Comparison of ENCODE assay signal across 21 cellular contexts in genomic region chrX:36218801-36219200, GRCh38.
DNase-seq lines count a peak whose midpoint lies in the region; ATAC-seq, FAIRE-seq and TF ChIP-seq lines count a peak whose summit lies in the region.
"Had no signal": no experiment of that assay in that cellular context is flagged by ENCODE, and none has a peak within 500 bp of the region (broad histone marks: within the 10 kb centered on the region; RNA-seq: fewer than 3 reads in every experiment).

No MANE protein-coding gene starts in this region.

- H3K18ac ChIP-seq in H1 (ENCODE audit: extremely low read depth, low read length) (no peak overlapping the region), mesendoderm (ENCODE audit: low read length) (no peak overlapping the region)

- H3K9ac ChIP-seq in HUES64 (ENCODE audit: low read depth, low read length) (no peak overlapping the region), H1 (replicated peaks in 1 of 4; ENCODE audit: extremely low read depth in 1 of 4, low read depth in 3 of 4, low read length in 3 of 4) (no peak overlapping the region), mesendoderm (ENCODE audit: low read length) (no peak overlapping the region), smooth muscle cell (ENCODE audit: low read depth) (no peak overlapping the region)
- H3K9ac ChIP-seq: BLaER1 had no signal

- intact Hi-C loops in left cardiac atrium (cut with DNase I), result no loop called here

- H2BK15ac ChIP-seq in H1 (ENCODE audit: low read length) (no peak overlapping the region), mesendoderm (replicated peaks; ENCODE audit: low read depth) (no peak overlapping the region)

- FAIRE-seq in D721Med (lab: Jason Lieb, UNC) (peak; percentile 46), H1 (lab: Jason Lieb, UNC) (peak; percentile 74)
- FAIRE-seq: A204.1 had no signal

- no peak overlapping the region for H3K14ac ChIP-seq in H1 (ENCODE audit: insufficient read length)

- H3K4ac ChIP-seq in H1 (replicated peaks; ENCODE audit: insufficient read length, low read depth, low read length), result no peak overlapping the region
- no peak overlapping the region for H3K4ac ChIP-seq in mesendoderm (ENCODE audit: low read depth, low read length)

- TF ChIP-seq CTCF in D721Med (IDR thresholded peaks at IDR 0.05; ENCODE audit: insufficient read depth, missing control alignments) (no peak), H1 (IDR thresholded peaks at IDR 0.05; ENCODE audit: control extremely low read depth in 1 of 3, insufficient read depth in 1 of 3, low read depth in 1 of 3, low read length in 3 of 3) (no peak), suprapubic skin (IDR thresholded peaks at IDR 0.05) (no peak), smooth muscle cell (IDR thresholded peaks at IDR 0.05; ENCODE audit: borderline replicate concordance, insufficient read depth, poor library complexity, severe bottlenecking) (no peak)

- H3K23ac ChIP-seq in H1 (ENCODE audit: insufficient read length), result no peak overlapping the region
- H3K23ac ChIP-seq in mesendoderm (ENCODE audit: low read length), result no peak overlapping the region

- peak overlapping the region; percentile 68; the same call in 1 of the 2 replicates for H3K27ac ChIP-seq in HUES64 (ENCODE audit: low read depth, low read length)
- H3K27ac ChIP-seq in H1 (ENCODE audit: low read depth, low read length), result no peak overlapping the region
- no peak overlapping the region for H3K27ac ChIP-seq in mesendoderm (ENCODE audit: low read depth, low read length)
- H3K27ac ChIP-seq in suprapubic skin, result no peak overlapping the region
- H3K27ac ChIP-seq in smooth muscle cell (ENCODE audit: low read depth), result no peak overlapping the region
- H3K27ac ChIP-seq: 22Rv1, BLaER1, C4-2B had no signal

- H2BK20ac ChIP-seq in H1 (ENCODE audit: low read length), result no peak overlapping the region

- H3K27me3 ChIP-seq in HUES64 (ENCODE audit: insufficient read depth, low read length) (no peaks in the 10 kb centered on the region), H1 (replicated peaks in 1 of 4; ENCODE audit: control insufficient read depth in 3 of 4, extremely low read depth in 1 of 4, insufficient read depth in 3 of 4, low read length in 3 of 4) (no peaks in the 10 kb centered on the region), mesendoderm (ENCODE audit: insufficient read depth, low read length, poor library complexity) (no peaks in the 10 kb centered on the region), suprapubic skin (no peaks in the 10 kb centered on the region), smooth muscle cell (ENCODE audit: low read depth) (no peaks in the 10 kb centered on the region)

- H4K8ac ChIP-seq in H1 (ENCODE audit: extremely low read depth, insufficient read depth, low read length), result no peak overlapping the region
- no peak overlapping the region for H4K8ac ChIP-seq in mesendoderm (ENCODE audit: low read depth, low read length)

- H2AFZ ChIP-seq in H1 (ENCODE audit: low read length), result no peak overlapping the region
- H2AFZ ChIP-seq in smooth muscle cell (ENCODE audit: low read depth), result no peak overlapping the region

- H2BK120ac ChIP-seq in H1 (replicated peaks; ENCODE audit: low read depth, low read length) (no peak overlapping the region), mesendoderm (ENCODE audit: low read depth, low read length) (no peak overlapping the region)

- CTCF ChIA-PET in H1 (lab: Charles Lee; ENCODE audit: partially characterized antibody), result no interaction called here

- WGBS in HUES64, result 0% methylated on average over 1 of the region's 1 CpG
- WGBS in H1 (ENCODE audit: extremely low coverage in 1 of 2, insufficient coverage in 1 of 2, insufficient read length in 1 of 2, insufficient replicate concordance in 2 of 2, low coverage in 1 of 2, low lambda C conversion rate in 2 of 2, missing lambda C conversion rate in 1 of 2), 2 experiments, result 0% methylated on average over 1 of the region's 1 CpG; no CpG with 5 or more reads in 1 of the 2 experiments
- no CpG with 5 or more reads among the region's 1 CpG for WGBS in mesendoderm (ENCODE audit: extremely low coverage, insufficient coverage, low lambda C conversion rate)
- 28% methylated on average over 1 of the region's 1 CpG for WGBS in suprapubic skin
- WGBS in smooth muscle cell (ENCODE audit: low lambda C conversion rate), result 52% methylated on average over 1 of the region's 1 CpG

- H3K36me3 ChIP-seq in HUES64 (ENCODE audit: insufficient read depth, low read length) (no peaks in the 10 kb centered on the region), H1 (ENCODE audit: control insufficient read depth in 2 of 4, insufficient read depth in 4 of 4, low read length in 3 of 4) (no peaks in the 10 kb centered on the region), mesendoderm (ENCODE audit: control insufficient read depth, insufficient read depth, low read length) (no peaks in the 10 kb centered on the region), suprapubic skin (no peaks in the 10 kb centered on the region), smooth muscle cell (ENCODE audit: low read depth) (no peaks in the 10 kb centered on the region)
- H3K36me3 ChIP-seq: BLaER1, HAP-1 had no signal

- H3K79me1 ChIP-seq in H1 (ENCODE audit: low read depth, low read length) (no peaks in the 10 kb centered on the region), mesendoderm (ENCODE audit: low read length) (no peaks in the 10 kb centered on the region)

- peak overlapping the region in 1 of 2 experiments; percentile 1; a peak in 1 of 4 replicates for H3K4me2 ChIP-seq in H1 (ENCODE audit: insufficient read depth in 1 of 2, low read depth in 2 of 2, low read length in 2 of 2)
- no peak overlapping the region for H3K4me2 ChIP-seq in mesendoderm (ENCODE audit: low read length)
- H3K4me2 ChIP-seq in smooth muscle cell, result no peak overlapping the region
- H3K4me2 ChIP-seq: BLaER1 had no signal

- ATAC-seq in left cardiac atrium (no peak), GM18505 (IDR thresholded peaks at IDR 0.05; ENCODE audit: unreplicated experiment) (no peak)
- ATAC-seq: CD8-positive, alpha-beta T cell had no signal

- no peak overlapping the region for H3K4me3 ChIP-seq in HUES64 (ENCODE audit: low read length)
- no peak overlapping the region for H3K4me3 ChIP-seq in H1 (ENCODE audit: extremely low read depth in 1 of 4, insufficient read depth in 2 of 4, low read depth in 3 of 4, low read length in 4 of 4)
- H3K4me3 ChIP-seq in mesendoderm (ENCODE audit: low read length), result no peak overlapping the region
- no peak overlapping the region for H3K4me3 ChIP-seq in suprapubic skin
- H3K4me3 ChIP-seq in smooth muscle cell, result no peak overlapping the region
- H3K4me3 ChIP-seq: BLaER1, HAP-1 had no signal

- H3K9me3 ChIP-seq in HUES64 (ENCODE audit: insufficient read depth, low read depth, low read length) (no peaks in the 10 kb centered on the region), H1 (ENCODE audit: insufficient read depth in 2 of 2, low read depth in 1 of 2, low read length in 1 of 2) (no peaks in the 10 kb centered on the region), suprapubic skin (no peaks in the 10 kb centered on the region), smooth muscle cell (replicated peaks; ENCODE audit: low read depth) (no peaks in the 10 kb centered on the region)
- H3K9me3 ChIP-seq: BLaER1, Caco-2, HAP-1 had no signal

- no peak overlapping the region for H3K56ac ChIP-seq in H1 (replicated peaks; ENCODE audit: insufficient read length, low read depth, low read length)
- no peak overlapping the region for H3K56ac ChIP-seq in mesendoderm (ENCODE audit: low read length)

- H4K91ac ChIP-seq in H1 (replicated peaks; ENCODE audit: insufficient read length, low read length), result no peak overlapping the region

- DNase-seq in D721Med (ENCODE audit: insufficient read length, low spot score) (no peak), H1 (ENCODE audit: low read depth in 1 of 2, low spot score in 2 of 2) (no peak), mesendoderm (peak; percentile 11), left cardiac atrium (no peak), suprapubic skin (ENCODE audit: low spot score in 2 of 2) (no peak), smooth muscle cell (lab: John Stamatoyannopoulos, UW; ENCODE audit: unreplicated experiment) (no peak)
- DNase-seq: Caco-2; CD4-positive, CD25-positive, alpha-beta regulatory T cell; CD8-positive, alpha-beta T cell; DMS 273 treated with DMSO at 0.1 percent for 48 hours; DMS79; EL; GF-D8; HFFc6 had no signal

- no peak overlapping the region for H4K5ac ChIP-seq in H1 (ENCODE audit: insufficient read length, low read depth, low read length)
- H4K5ac ChIP-seq in mesendoderm (ENCODE audit: low read length), result no peak overlapping the region

- no peak overlapping the region for H2AK5ac ChIP-seq in H1 (ENCODE audit: low read depth, low read length)
- no peak overlapping the region for H2AK5ac ChIP-seq in mesendoderm (ENCODE audit: low read length)

- H2BK5ac ChIP-seq in H1 (ENCODE audit: low read depth, low read length) (no peak overlapping the region), mesendoderm (ENCODE audit: low read length) (no peak overlapping the region)

- TF ChIP-seq EP300 in H1 (IDR thresholded peaks at IDR 0.05; ENCODE audit: borderline replicate concordance in 1 of 2, low read depth in 2 of 2, low read length in 2 of 2) (no peak), suprapubic skin (IDR thresholded peaks at IDR 0.05) (no peak)

- H3K79me2 ChIP-seq in H1 (ENCODE audit: control insufficient read depth in 1 of 2, insufficient read depth in 2 of 2, low read length in 2 of 2), result no peaks in the 10 kb centered on the region
- H3K79me2 ChIP-seq in mesendoderm (ENCODE audit: control insufficient read depth, insufficient read depth, low read length), result no peaks in the 10 kb centered on the region
- no peaks in the 10 kb centered on the region for H3K79me2 ChIP-seq in smooth muscle cell (ENCODE audit: low read depth)

- no peaks in the 10 kb centered on the region for H3K23me2 ChIP-seq in H1 (ENCODE audit: low read depth, low read length)

- TF ChIP-seq POLR2A in H1 (IDR thresholded peaks at IDR 0.05; ENCODE audit: control extremely low read depth in 1 of 2, low read depth in 2 of 2, low read length in 2 of 2) (no peak), suprapubic skin (IDR thresholded peaks at IDR 0.05) (no peak), GM18505 (IDR thresholded peaks at IDR 0.05; ENCODE audit: borderline replicate concordance, extremely low read depth, insufficient read depth, insufficient read length) (no peak)

- H3F3A ChIP-seq in smooth muscle cell (ENCODE audit: low read depth), result no peaks in the 10 kb centered on the region

- TF ChIP-seq RAD21 in H1 (IDR thresholded peaks at IDR 0.05 in 1 of 2, conservative IDR thresholded peaks at IDR 0.05 in 1 of 2; ENCODE audit: low read depth in 2 of 2, low read length in 2 of 2), result no peak

- POLR2A ChIA-PET in H1 (lab: Charles Lee; ENCODE audit: partially characterized antibody), result no interaction called here

- peaks cover 16% of the 10 kb centered on the region for H3K4me1 ChIP-seq in HUES64 (ENCODE audit: insufficient read depth, low read length)
- peaks cover 0 to 6% (median 3%) of the 10 kb centered on the region in 4 experiments; a peak in 3 of 7 replicates for H3K4me1 ChIP-seq in H1 (replicated peaks in 1 of 4; ENCODE audit: control insufficient read depth in 3 of 4, insufficient read depth in 4 of 4, low read length in 3 of 4)
- no peaks in the 10 kb centered on the region for H3K4me1 ChIP-seq in mesendoderm (ENCODE audit: control insufficient read depth, low read depth, low read length)
- H3K4me1 ChIP-seq in suprapubic skin, result no peaks in the 10 kb centered on the region
- H3K4me1 ChIP-seq in smooth muscle cell (ENCODE audit: low read depth), result no peaks in the 10 kb centered on the region
- H3K4me1 ChIP-seq: BLaER1, HAP-1 had no signal

- H4K20me1 ChIP-seq in H1 (replicated peaks in 1 of 2; ENCODE audit: control insufficient read depth in 1 of 2, insufficient read depth in 2 of 2, low read length in 2 of 2), result no peaks in the 10 kb centered on the region
- no peaks in the 10 kb centered on the region for H4K20me1 ChIP-seq in smooth muscle cell (ENCODE audit: low read depth)
- H4K20me1 ChIP-seq: BLaER1 had no signal

- no peak overlapping the region for H2BK12ac ChIP-seq in H1 (ENCODE audit: low read depth, low read length)
